Comparison of ENCODE assay signal across 9 cellular contexts in the genomic region with DNA sequence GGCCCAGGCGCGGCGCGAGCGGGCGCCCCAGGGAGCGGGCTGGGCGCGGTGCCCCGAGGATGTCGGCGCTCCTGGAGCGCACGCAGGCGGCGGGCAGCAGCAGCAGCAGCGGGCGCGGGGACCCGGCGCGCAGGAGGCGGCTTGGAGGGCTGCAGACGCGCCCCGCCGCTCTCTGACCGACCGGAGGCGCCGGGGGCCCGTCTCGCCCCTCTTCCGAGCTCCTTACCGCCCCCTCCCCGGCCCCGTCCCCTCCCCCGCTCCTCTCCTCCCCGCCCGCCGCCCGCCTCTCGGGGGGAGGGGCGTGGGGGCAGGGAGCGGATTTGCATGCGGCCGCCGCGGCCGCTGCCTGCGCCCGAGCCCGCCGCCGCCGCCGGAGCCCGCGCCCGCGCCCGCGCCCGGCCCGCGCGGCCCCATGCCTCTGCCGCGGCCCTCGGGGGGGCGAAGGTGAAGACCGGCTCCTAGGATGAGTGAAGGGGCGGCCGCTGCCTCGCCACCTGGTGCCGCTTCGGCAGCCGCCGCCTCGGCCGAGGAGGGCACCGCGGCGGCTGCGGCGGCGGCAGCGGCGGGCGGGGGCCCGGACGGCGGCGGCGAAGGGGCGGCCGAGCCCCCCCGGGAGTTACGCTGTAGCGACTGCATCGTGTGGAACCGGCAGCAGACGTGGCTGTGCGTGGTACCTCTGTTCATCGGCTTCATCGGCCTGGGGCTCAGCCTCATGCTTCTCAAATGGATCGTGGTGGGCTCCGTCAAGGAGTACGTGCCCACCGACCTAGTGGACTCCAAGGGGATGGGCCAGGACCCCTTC. TPM values are rescaled to one million over a fixed set of nuclear protein-coding genes. Genes with fewer than 3 reads are reported as not detected.
DNase-seq lines count a peak whose midpoint lies in the region; ATAC-seq and TF ChIP-seq lines count a peak whose summit lies in the region.
"Had no signal": no experiment of that assay in that cellular context is flagged by ENCODE, and none has a peak within 500 bp of the region (broad histone marks: within the 10 kb centered on the region; RNA-seq: fewer than 3 reads in every experiment).

A gene (plus strand): TSS at position 317 of the 802 bp plus-strand sequence.

- no peaks in the 10 kb centered on the region for H3K36me3 ChIP-seq in esophagus muscularis mucosa
- no peaks in the 10 kb centered on the region for H3K36me3 ChIP-seq in trophoblast cell (ENCODE audit: control insufficient read depth in 1 of 2, insufficient read depth in 2 of 2, low read length in 2 of 2)

- TF ChIP-seq CTCF in GM13976 (IDR thresholded peaks at IDR 0.05; ENCODE audit: borderline replicate concordance, control extremely low read depth, extremely low read depth, insufficient read depth, missing control alignments) (no peak), esophagus muscularis mucosa (IDR thresholded peaks at IDR 0.05) (no peak), RWPE1 (conservative IDR thresholded peaks at IDR 0.05; ENCODE audit: low read depth) (no peak)

- H4K12ac ChIP-seq in trophoblast cell (ENCODE audit: low read depth, low read length): peak within 1 kb of the TSS; percentile 22

- H3K79me1 ChIP-seq in trophoblast cell (ENCODE audit: low read length): no peaks in the 10 kb centered on the region

- H2BK120ac ChIP-seq in trophoblast cell (ENCODE audit: insufficient read depth, low read length, poor library complexity): no peak within 1 kb of the TSS

- no peaks in the 10 kb centered on the region for H3K79me2 ChIP-seq in trophoblast cell (ENCODE audit: control insufficient read depth, insufficient read depth, low read length, poor library complexity)

- H3K18ac ChIP-seq in trophoblast cell (ENCODE audit: low read length): no peak within 1 kb of the TSS

- peak within 1 kb of the TSS; percentile 41 to 58 (median 46) for H3K4me3 ChIP-seq in esophagus muscularis mucosa
- peak within 1 kb of the TSS; percentile 51 for H3K4me3 ChIP-seq in trophoblast cell (ENCODE audit: low read depth, low read length)

- CTCF ChIA-PET in RWPE1 (lab: Yijun Ruan, JAX): no interaction called here

- H3K9ac ChIP-seq in trophoblast cell (ENCODE audit: low read length): no peak within 1 kb of the TSS

- in situ Hi-C loops in GM13976 (cut with MboI; ENCODE audit: low sequenced_read_pairs, unreplicated experiment): no loop called here

- no peak within 1 kb of the TSS for H3K4ac ChIP-seq in trophoblast cell (ENCODE audit: low read depth, low read length)

- H3K14ac ChIP-seq in trophoblast cell (ENCODE audit: low read length): no peak within 1 kb of the TSS

- 0% methylated on average over 1 of the region's 110 CpGs for WGBS in esophagus muscularis mucosa
- WGBS in trophoblast cell (ENCODE audit: extremely low coverage, insufficient coverage, insufficient read length): no CpG with 5 or more reads among the region's 110 CpGs

- H3K9me3 ChIP-seq in esophagus muscularis mucosa: no peaks in the 10 kb centered on the region
- peaks cover 5% of the 10 kb centered on the region for H3K9me3 ChIP-seq in trophoblast cell (ENCODE audit: insufficient read depth, low read depth, low read length)

- H3K27me3 ChIP-seq in esophagus muscularis mucosa (peaks cover 0 to 78% (median 27%) of the 10 kb centered on the region in 4 donors), trophoblast cell (ENCODE audit: insufficient read depth, low read length) (peaks cover 35% of the 10 kb centered on the region)

- ATAC-seq in HG03175 (IDR thresholded peaks at IDR 0.05; ENCODE audit: unreplicated experiment): no peak
- ATAC-seq in GM21529 (IDR thresholded peaks at IDR 0.05; ENCODE audit: unreplicated experiment): no peak
- ATAC-seq: HCT116 had no signal

- H3K4me2 ChIP-seq in trophoblast cell (ENCODE audit: low read length): peak within 1 kb of the TSS; percentile 96

- H2AK5ac ChIP-seq in trophoblast cell (ENCODE audit: low read length): no peak within 1 kb of the TSS

- no peak within 1 kb of the TSS for H4K8ac ChIP-seq in trophoblast cell (ENCODE audit: low read depth, low read length)

- H2BK5ac ChIP-seq in trophoblast cell (ENCODE audit: low read depth, low read length, poor library complexity): no peak within 1 kb of the TSS

- no peak within 1 kb of the TSS for H2AFZ ChIP-seq in trophoblast cell (ENCODE audit: insufficient read depth, low read length, poor library complexity)

- H4K91ac ChIP-seq in trophoblast cell (ENCODE audit: low read depth, low read length): no peak within 1 kb of the TSS

- TF ChIP-seq EP300 in esophagus muscularis mucosa (IDR thresholded peaks at IDR 0.05): no peak

- no peak within 1 kb of the TSS for H2BK12ac ChIP-seq in trophoblast cell (ENCODE audit: low read length)

- H3K23ac ChIP-seq in trophoblast cell (ENCODE audit: low read length): peak within 1 kb of the TSS; percentile 77

- peak; percentile 42 for DNase-seq in GM13976 (ENCODE audit: low spot score)
- peak; percentile 43 for DNase-seq in HuH-7 (ENCODE audit: low spot score)
- no peak for DNase-seq in esophagus muscularis mucosa (ENCODE audit: extremely low spot score)
- DNase-seq in trophoblast cell: no peak
- no peak for DNase-seq in NCI-H1436 (lab: John Stamatoyannopoulos, UW)
- DNase-seq in RWPE1 (ENCODE audit: low spot score): no peak

- POLR2A ChIA-PET in RWPE1 (lab: Yijun Ruan, JAX; ENCODE audit: low non-redundant PET): no interaction called here

- H3K27ac ChIP-seq in esophagus muscularis mucosa (replicated peaks in 1 of 4) (no peak within 1 kb of the TSS), trophoblast cell (ENCODE audit: low read depth, low read length) (no peak within 1 kb of the TSS), RWPE1 (no peak within 1 kb of the TSS)

- no peak for TF ChIP-seq POLR2A in esophagus muscularis mucosa (IDR thresholded peaks at IDR 0.05; ENCODE audit: low read depth)

- peaks cover 10 to 31% (median 27%) of the 10 kb centered on the region in 4 donors for H3K4me1 ChIP-seq in esophagus muscularis mucosa
- H3K4me1 ChIP-seq in trophoblast cell (ENCODE audit: control insufficient read depth in 1 of 2, insufficient read depth in 2 of 2, low read length in 2 of 2): peaks cover 7 to 10% of the 10 kb centered on the region in 2 experiments

- intact Hi-C loops in esophagus muscularis mucosa (cut with DNase I): no loop called here

RNA-seq across cellular contexts. Expression of the gene that starts here (rescaled TPM):
- total RNA-seq in esophagus muscularis mucosa: under 1 TPM; under 0.01 to 0.65 (median 0.17) TPM
- 0.01 and 0.04 TPM in 2 replicates for polyA plus RNA-seq in trophoblast cell (2013)

Comparison
In these comparisons a context has a peak if more than half of its experiments do, and no peak if none do; other contexts are left out.
1. DNase-seq: peak in GM13976 (single experiment) and HuH-7 (single experiment); none in esophagus muscularis mucosa (single experiment), trophoblast cell (0 of 2), NCI-H1436 (single experiment) and RWPE1 (single experiment).